Comparison of ENCODE assay signal across 1 cellular context in the genomic region with DNA sequence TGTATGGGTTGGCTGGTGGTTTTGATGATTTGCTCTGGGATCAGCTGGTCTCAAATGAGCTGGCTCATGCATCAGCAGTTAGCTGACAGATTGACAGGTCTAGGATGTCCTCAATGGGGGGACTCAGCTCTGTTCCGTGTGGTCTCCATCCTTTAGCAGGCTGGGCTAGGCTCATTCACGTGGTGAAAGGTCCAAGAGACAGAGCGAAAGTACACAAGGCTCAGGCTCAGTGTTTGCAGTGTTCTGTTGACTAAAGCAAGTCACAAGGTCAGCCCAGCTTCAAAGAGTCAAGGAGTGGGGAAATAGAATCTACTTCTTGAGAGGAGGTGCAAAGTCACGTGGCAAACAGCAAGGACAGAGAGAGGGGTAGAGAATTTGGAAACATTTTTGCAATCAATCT.
TF ChIP-seq lines count a peak whose summit lies in the region.

No MANE protein-coding gene starts in this region.

TF ChIP-seq in HepG2, 621 proteins besides CTCF, POLR2A, EP300 and RAD21 (continued from another document and continues in another):
- TF ChIP-seq ZNF569 (CRISPR knock-in tag; IDR thresholded peaks at IDR 0.05; ENCODE audit: borderline replicate concordance) (no peak), HMG20B (CRISPR knock-in tag; conservative IDR thresholded peaks at IDR 0.05) (no peak), ZNF143 (CRISPR knock-in tag; IDR thresholded peaks at IDR 0.05) (0 out of 2 replicates have a peak, but pooled peaks have one; percentile 27), ZNF780A (CRISPR knock-in tag; IDR thresholded peaks at IDR 0.05) (no peak), CBX1 (IDR thresholded peaks at IDR 0.05; ENCODE audit: low read depth) (no peak), ZNF12 (CRISPR knock-in tag; IDR thresholded peaks at IDR 0.05) (peak; percentile 70; the same call in 1 of the 2 replicates), HOXA5 (CRISPR knock-in tag; IDR thresholded peaks at IDR 0.05) (peak; percentile 61; the same call in 1 of the 2 replicates), TCF7L2 (IDR thresholded peaks at IDR 0.05; ENCODE audit: low read depth, low read length) (no peak), ZNF563 (CRISPR knock-in tag; IDR thresholded peaks at IDR 0.05) (peak; percentile 37; the same call in 1 of the 2 replicates), ZNF790 (CRISPR knock-in tag; IDR thresholded peaks at IDR 0.05; ENCODE audit: borderline replicate concordance) (no peak), ZNF703 (CRISPR knock-in tag; IDR thresholded peaks at IDR 0.05; ENCODE audit: borderline replicate concordance) (peak; percentile 54; the same call in 1 of the 2 replicates), ZNF180 (CRISPR knock-in tag; IDR thresholded peaks at IDR 0.05; ENCODE audit: borderline replicate concordance, low read depth) (no peak), ZNF619 (CRISPR knock-in tag; IDR thresholded peaks at IDR 0.05) (no peak), ZNF3 (CRISPR knock-in tag; IDR thresholded peaks at IDR 0.05) (no peak), HOXA3 (CRISPR knock-in tag; IDR thresholded peaks at IDR 0.05) (peak; percentile 77), REXO4 (CRISPR knock-in tag; IDR thresholded peaks at IDR 0.05; ENCODE audit: borderline replicate concordance) (no peak), ZNF234 (CRISPR knock-in tag; conservative IDR thresholded peaks at IDR 0.05) (no peak), MYC (CRISPR knock-in tag; IDR thresholded peaks at IDR 0.05; ENCODE audit: borderline replicate concordance) (peak; percentile 77), ZNF337 (CRISPR knock-in tag; IDR thresholded peaks at IDR 0.05; ENCODE audit: borderline replicate concordance, low read depth) (peak; percentile 65; the same call in 1 of the 2 replicates), ISX (CRISPR knock-in tag; conservative IDR thresholded peaks at IDR 0.05) (no peak), ZFP36L1 (CRISPR knock-in tag; IDR thresholded peaks at IDR 0.05) (0 out of 2 replicates have a peak, but pooled peaks have one; percentile 65), ZNF777 (CRISPR knock-in tag; IDR thresholded peaks at IDR 0.05) (no peak), YEATS2 (CRISPR knock-in tag; IDR thresholded peaks at IDR 0.05; ENCODE audit: borderline replicate concordance) (peak; percentile 60; the same call in 1 of the 2 replicates), ZNF17 (CRISPR knock-in tag; IDR thresholded peaks at IDR 0.05) (no peak), ZNF772 (CRISPR knock-in tag; IDR thresholded peaks at IDR 0.05) (peak; percentile 80; the same call in 1 of the 2 replicates), FOXP1 (IDR thresholded peaks at IDR 0.05) (no peak), FOXP1 (CRISPR knock-in tag; IDR thresholded peaks at IDR 0.05) (peak; percentile 81), KDM3A (CRISPR knock-in tag; IDR thresholded peaks at IDR 0.05; ENCODE audit: low read depth) (no peak; the same call in 1 of the 2 replicates), FOXC1 (CRISPR knock-in tag; IDR thresholded peaks at IDR 0.05; ENCODE audit: borderline replicate concordance) (no peak), REL (CRISPR knock-in tag; conservative IDR thresholded peaks at IDR 0.05) (no peak), ZMYM3 (CRISPR knock-in tag; IDR thresholded peaks at IDR 0.05) (peak; percentile 84), NR2C2 (CRISPR knock-in tag; IDR thresholded peaks at IDR 0.05; ENCODE audit: borderline replicate concordance) (peak; percentile 54; the same call in 1 of the 2 replicates), ZNF816 (CRISPR knock-in tag; IDR thresholded peaks at IDR 0.05; ENCODE audit: borderline replicate concordance) (no peak), ZSCAN29 (CRISPR knock-in tag; conservative IDR thresholded peaks at IDR 0.05) (peak; percentile 84; the same call in 1 of the 2 replicates), MLLT10 (CRISPR knock-in tag; IDR thresholded peaks at IDR 0.05) (no peak), ZMYM2 (CRISPR knock-in tag; IDR thresholded peaks at IDR 0.05) (no peak), TBX3 (IDR thresholded peaks at IDR 0.05; ENCODE audit: borderline replicate concordance) (peak; percentile 89; the same call in 1 of the 2 replicates), TMF1 (CRISPR knock-in tag; IDR thresholded peaks at IDR 0.05; ENCODE audit: low read depth) (no peak), JUN (CRISPR knock-in tag; IDR thresholded peaks at IDR 0.05) (no peak; the same call in 1 of the 2 replicates), PITX1 (CRISPR knock-in tag; IDR thresholded peaks at IDR 0.05) (peak; percentile 93), ZNF644 (CRISPR knock-in tag; IDR thresholded peaks at IDR 0.05; ENCODE audit: low read depth) (peak; percentile 94), ZEB1 (IDR thresholded peaks at IDR 0.05; ENCODE audit: insufficient replicate concordance, low read depth) (no peak), PHF8 (CRISPR knock-in tag; IDR thresholded peaks at IDR 0.05) (peak; percentile 44; the same call in 1 of the 2 replicates), U2AF2 (IDR thresholded peaks at IDR 0.05; ENCODE audit: low read depth, low read length) (no peak), NFE2L2 (IDR thresholded peaks at IDR 0.05; ENCODE audit: low read length) (no peak)
- TF ChIP-seq, protein P1, sequence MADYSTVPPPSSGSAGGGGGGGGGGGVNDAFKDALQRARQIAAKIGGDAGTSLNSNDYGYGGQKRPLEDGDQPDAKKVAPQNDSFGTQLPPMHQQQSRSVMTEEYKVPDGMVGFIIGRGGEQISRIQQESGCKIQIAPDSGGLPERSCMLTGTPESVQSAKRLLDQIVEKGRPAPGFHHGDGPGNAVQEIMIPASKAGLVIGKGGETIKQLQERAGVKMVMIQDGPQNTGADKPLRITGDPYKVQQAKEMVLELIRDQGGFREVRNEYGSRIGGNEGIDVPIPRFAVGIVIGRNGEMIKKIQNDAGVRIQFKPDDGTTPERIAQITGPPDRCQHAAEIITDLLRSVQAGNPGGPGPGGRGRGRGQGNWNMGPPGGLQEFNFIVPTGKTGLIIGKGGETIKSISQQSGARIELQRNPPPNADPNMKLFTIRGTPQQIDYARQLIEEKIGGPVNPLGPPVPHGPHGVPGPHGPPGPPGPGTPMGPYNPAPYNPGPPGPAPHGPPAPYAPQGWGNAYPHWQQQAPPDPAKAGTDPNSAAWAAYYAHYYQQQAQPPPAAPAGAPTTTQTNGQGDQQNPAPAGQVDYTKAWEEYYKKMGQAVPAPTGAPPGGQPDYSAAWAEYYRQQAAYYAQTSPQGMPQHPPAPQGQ (CRISPR knock-in tag; IDR thresholded peaks at IDR 0.05; ENCODE audit: borderline replicate concordance) = no peak
- TF ChIP-seq, protein P2, sequence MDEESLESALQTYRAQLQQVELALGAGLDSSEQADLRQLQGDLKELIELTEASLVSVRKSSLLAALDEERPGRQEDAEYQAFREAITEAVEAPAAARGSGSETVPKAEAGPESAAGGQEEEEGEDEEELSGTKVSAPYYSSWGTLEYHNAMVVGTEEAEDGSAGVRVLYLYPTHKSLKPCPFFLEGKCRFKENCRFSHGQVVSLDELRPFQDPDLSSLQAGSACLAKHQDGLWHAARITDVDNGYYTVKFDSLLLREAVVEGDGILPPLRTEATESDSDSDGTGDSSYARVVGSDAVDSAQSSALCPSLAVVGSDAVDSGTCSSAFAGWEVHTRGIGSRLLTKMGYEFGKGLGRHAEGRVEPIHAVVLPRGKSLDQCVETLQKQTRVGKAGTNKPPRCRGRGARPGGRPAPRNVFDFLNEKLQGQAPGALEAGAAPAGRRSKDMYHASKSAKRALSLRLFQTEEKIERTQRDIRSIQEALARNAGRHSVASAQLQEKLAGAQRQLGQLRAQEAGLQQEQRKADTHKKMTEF (CRISPR knock-in tag; IDR thresholded peaks at IDR 0.05) = peak; percentile 91
- TF ChIP-seq, protein P3, sequence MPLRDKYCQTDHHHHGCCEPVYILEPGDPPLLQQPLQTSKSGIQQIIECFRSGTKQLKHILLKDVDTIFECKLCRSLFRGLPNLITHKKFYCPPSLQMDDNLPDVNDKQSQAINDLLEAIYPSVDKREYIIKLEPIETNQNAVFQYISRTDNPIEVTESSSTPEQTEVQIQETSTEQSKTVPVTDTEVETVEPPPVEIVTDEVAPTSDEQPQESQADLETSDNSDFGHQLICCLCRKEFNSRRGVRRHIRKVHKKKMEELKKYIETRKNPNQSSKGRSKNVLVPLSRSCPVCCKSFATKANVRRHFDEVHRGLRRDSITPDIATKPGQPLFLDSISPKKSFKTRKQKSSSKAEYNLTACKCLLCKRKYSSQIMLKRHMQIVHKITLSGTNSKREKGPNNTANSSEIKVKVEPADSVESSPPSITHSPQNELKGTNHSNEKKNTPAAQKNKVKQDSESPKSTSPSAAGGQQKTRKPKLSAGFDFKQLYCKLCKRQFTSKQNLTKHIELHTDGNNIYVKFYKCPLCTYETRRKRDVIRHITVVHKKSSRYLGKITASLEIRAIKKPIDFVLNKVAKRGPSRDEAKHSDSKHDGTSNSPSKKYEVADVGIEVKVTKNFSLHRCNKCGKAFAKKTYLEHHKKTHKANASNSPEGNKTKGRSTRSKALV (CRISPR knock-in tag; IDR thresholded peaks at IDR 0.05) = 0 out of 2 replicates have a peak, but pooled peaks have one; percentile 39
- TF ChIP-seq, protein P4, sequence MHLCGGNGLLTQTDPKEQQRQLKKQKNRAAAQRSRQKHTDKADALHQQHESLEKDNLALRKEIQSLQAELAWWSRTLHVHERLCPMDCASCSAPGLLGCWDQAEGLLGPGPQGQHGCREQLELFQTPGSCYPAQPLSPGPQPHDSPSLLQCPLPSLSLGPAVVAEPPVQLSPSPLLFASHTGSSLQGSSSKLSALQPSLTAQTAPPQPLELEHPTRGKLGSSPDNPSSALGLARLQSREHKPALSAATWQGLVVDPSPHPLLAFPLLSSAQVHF (CRISPR knock-in tag; IDR thresholded peaks at IDR 0.05) = no peak
- TF ChIP-seq, protein P5, sequence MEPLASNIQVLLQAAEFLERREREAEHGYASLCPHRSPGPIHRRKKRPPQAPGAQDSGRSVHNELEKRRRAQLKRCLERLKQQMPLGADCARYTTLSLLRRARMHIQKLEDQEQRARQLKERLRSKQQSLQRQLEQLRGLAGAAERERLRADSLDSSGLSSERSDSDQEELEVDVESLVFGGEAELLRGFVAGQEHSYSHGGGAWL (CRISPR knock-in tag; IDR thresholded peaks at IDR 0.05) = no peak
- TF ChIP-seq, protein P6, sequence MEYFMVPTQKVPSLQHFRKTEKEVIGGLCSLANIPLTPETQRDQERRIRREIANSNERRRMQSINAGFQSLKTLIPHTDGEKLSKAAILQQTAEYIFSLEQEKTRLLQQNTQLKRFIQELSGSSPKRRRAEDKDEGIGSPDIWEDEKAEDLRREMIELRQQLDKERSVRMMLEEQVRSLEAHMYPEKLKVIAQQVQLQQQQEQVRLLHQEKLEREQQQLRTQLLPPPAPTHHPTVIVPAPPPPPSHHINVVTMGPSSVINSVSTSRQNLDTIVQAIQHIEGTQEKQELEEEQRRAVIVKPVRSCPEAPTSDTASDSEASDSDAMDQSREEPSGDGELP (IDR thresholded peaks at IDR 0.05; ENCODE audit: borderline replicate concordance, low read depth) = peak; percentile 95
- TF ChIP-seq, protein P7, sequence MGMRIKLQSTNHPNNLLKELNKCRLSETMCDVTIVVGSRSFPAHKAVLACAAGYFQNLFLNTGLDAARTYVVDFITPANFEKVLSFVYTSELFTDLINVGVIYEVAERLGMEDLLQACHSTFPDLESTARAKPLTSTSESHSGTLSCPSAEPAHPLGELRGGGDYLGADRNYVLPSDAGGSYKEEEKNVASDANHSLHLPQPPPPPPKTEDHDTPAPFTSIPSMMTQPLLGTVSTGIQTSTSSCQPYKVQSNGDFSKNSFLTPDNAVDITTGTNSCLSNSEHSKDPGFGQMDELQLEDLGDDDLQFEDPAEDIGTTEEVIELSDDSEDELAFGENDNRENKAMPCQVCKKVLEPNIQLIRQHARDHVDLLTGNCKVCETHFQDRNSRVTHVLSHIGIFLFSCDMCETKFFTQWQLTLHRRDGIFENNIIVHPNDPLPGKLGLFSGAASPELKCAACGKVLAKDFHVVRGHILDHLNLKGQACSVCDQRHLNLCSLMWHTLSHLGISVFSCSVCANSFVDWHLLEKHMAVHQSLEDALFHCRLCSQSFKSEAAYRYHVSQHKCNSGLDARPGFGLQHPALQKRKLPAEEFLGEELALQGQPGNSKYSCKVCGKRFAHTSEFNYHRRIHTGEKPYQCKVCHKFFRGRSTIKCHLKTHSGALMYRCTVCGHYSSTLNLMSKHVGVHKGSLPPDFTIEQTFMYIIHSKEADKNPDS (CRISPR knock-in tag; IDR thresholded peaks at IDR 0.05) = no peak
- TF ChIP-seq, protein P8, sequence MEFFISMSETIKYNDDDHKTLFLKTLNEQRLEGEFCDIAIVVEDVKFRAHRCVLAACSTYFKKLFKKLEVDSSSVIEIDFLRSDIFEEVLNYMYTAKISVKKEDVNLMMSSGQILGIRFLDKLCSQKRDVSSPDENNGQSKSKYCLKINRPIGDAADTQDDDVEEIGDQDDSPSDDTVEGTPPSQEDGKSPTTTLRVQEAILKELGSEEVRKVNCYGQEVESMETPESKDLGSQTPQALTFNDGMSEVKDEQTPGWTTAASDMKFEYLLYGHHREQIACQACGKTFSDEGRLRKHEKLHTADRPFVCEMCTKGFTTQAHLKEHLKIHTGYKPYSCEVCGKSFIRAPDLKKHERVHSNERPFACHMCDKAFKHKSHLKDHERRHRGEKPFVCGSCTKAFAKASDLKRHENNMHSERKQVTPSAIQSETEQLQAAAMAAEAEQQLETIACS (CRISPR knock-in tag; IDR thresholded peaks at IDR 0.05) = no peak
- TF ChIP-seq, protein P9, sequence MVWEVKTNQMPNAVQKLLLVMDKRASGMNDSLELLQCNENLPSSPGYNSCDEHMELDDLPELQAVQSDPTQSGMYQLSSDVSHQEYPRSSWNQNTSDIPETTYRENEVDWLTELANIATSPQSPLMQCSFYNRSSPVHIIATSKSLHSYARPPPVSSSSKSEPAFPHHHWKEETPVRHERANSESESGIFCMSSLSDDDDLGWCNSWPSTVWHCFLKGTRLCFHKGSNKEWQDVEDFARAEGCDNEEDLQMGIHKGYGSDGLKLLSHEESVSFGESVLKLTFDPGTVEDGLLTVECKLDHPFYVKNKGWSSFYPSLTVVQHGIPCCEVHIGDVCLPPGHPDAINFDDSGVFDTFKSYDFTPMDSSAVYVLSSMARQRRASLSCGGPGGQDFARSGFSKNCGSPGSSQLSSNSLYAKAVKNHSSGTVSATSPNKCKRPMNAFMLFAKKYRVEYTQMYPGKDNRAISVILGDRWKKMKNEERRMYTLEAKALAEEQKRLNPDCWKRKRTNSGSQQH (CRISPR knock-in tag; IDR thresholded peaks at IDR 0.05; ENCODE audit: low read depth) = peak; percentile 79; the same call in 1 of the 2 replicates
- TF ChIP-seq, protein P10, sequence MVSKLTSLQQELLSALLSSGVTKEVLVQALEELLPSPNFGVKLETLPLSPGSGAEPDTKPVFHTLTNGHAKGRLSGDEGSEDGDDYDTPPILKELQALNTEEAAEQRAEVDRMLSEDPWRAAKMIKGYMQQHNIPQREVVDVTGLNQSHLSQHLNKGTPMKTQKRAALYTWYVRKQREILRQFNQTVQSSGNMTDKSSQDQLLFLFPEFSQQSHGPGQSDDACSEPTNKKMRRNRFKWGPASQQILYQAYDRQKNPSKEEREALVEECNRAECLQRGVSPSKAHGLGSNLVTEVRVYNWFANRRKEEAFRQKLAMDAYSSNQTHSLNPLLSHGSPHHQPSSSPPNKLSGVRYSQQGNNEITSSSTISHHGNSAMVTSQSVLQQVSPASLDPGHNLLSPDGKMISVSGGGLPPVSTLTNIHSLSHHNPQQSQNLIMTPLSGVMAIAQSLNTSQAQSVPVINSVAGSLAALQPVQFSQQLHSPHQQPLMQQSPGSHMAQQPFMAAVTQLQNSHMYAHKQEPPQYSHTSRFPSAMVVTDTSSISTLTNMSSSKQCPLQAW (CRISPR knock-in tag; IDR thresholded peaks at IDR 0.05) = peak; percentile 90
